ENCODE assay signal across 1 cellular context in the genomic region with DNA sequence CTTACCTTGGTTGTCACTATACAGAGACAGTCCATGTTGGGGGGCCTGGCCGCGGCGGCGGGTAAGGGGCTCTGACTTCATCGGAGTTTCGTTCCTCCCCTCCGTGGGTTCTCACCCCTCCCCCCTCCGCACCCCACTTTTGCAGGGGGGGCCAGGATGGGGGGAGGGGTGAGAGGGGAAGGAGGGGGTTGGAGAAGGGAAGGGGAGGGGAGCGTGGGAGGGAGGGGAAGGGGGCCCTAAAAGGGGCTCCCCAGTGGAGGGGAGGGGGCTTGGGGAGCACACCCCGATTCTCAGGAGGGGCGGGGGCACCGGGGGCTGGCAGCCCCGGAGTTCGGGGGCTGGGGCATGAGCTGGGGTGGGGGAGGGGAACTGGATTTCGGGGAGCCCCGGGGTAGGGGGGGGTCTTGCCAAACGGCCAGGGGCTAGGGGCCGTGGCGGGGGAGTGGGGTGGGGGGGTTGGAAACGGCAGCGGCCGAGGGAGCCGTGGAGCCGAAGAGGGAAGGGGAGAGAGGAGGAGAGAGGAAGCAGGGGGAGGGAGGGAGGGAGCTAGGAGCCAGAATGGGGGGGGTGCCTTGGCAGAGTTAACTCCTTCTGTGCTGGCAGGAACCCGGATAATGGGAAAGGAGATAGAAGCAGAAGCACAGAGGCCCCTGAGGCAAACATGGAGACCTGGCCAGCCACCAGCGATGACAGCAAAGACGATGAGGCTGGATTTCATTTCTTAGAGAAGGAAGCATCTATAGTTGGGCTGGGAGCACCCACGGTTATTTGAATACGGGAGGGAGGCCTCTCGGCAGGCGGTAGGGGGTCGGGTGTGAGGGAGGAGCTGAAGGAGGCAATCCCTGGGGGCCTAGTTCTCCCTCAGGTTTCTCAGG.
TF ChIP-seq lines count a peak whose summit lies in the region.

No MANE protein-coding gene starts in this region.

TF ChIP-seq in SK-N-SH treated with all-trans-retinoic acid at 6 μM for 48 hours, 23 proteins besides CTCF, POLR2A, EP300 and RAD21 (continued from another document):
- TF ChIP-seq, protein P1, sequence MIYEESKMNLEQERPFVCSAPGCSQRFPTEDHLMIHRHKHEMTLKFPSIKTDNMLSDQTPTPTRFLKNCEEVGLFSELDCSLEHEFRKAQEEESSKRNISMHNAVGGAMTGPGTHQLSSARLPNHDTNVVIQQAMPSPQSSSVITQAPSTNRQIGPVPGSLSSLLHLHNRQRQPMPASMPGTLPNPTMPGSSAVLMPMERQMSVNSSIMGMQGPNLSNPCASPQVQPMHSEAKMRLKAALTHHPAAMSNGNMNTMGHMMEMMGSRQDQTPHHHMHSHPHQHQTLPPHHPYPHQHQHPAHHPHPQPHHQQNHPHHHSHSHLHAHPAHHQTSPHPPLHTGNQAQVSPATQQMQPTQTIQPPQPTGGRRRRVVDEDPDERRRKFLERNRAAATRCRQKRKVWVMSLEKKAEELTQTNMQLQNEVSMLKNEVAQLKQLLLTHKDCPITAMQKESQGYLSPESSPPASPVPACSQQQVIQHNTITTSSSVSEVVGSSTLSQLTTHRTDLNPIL (CRISPR knock-in tag; IDR thresholded peaks at IDR 0.05; ENCODE audit: low read depth), result no peak
- TF ChIP-seq ZNF70 (CRISPR knock-in tag; IDR thresholded peaks at IDR 0.05), result no peak
- TF ChIP-seq RARB (CRISPR knock-in tag; IDR thresholded peaks at IDR 0.05), result no peak
- no peak for TF ChIP-seq SNAI2 (CRISPR knock-in tag; IDR thresholded peaks at IDR 0.05)
- no peak for TF ChIP-seq ARNTL (CRISPR knock-in tag; IDR thresholded peaks at IDR 0.05; ENCODE audit: borderline replicate concordance, low read depth)
- TF ChIP-seq OSR1 (CRISPR knock-in tag; IDR thresholded peaks at IDR 0.05), result no peak
- TF ChIP-seq BACH2 (CRISPR knock-in tag; IDR thresholded peaks at IDR 0.05; ENCODE audit: borderline replicate concordance), result no peak
- TF ChIP-seq ESRRG (CRISPR knock-in tag; IDR thresholded peaks at IDR 0.05), result no peak
- no peak for TF ChIP-seq ZC3H10 (CRISPR knock-in tag; IDR thresholded peaks at IDR 0.05)
- TF ChIP-seq ZFP30 (CRISPR knock-in tag; IDR thresholded peaks at IDR 0.05), result no peak
- no peak for TF ChIP-seq TCF4 (CRISPR knock-in tag; IDR thresholded peaks at IDR 0.05; ENCODE audit: borderline replicate concordance)
- no peak for TF ChIP-seq ZFP3 (CRISPR knock-in tag; IDR thresholded peaks at IDR 0.05)
- no peak for TF ChIP-seq ZNF8 (CRISPR knock-in tag; IDR thresholded peaks at IDR 0.05)
- no peak for TF ChIP-seq CSDC2 (CRISPR knock-in tag; IDR thresholded peaks at IDR 0.05)
- TF ChIP-seq, protein P2, sequence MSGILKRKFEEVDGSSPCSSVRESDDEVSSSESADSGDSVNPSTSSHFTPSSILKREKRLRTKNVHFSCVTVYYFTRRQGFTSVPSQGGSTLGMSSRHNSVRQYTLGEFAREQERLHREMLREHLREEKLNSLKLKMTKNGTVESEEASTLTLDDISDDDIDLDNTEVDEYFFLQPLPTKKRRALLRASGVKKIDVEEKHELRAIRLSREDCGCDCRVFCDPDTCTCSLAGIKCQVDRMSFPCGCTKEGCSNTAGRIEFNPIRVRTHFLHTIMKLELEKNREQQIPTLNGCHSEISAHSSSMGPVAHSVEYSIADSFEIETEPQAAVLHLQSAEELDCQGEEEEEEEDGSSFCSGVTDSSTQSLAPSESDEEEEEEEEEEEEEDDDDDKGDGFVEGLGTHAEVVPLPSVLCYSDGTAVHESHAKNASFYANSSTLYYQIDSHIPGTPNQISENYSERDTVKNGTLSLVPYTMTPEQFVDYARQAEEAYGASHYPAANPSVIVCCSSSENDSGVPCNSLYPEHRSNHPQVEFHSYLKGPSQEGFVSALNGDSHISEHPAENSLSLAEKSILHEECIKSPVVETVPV (CRISPR knock-in tag; IDR thresholded peaks at IDR 0.05), result no peak
- no peak for TF ChIP-seq TOX (CRISPR knock-in tag; IDR thresholded peaks at IDR 0.05; ENCODE audit: borderline replicate concordance)
